Comparison of ENCODE assay signal across 17 cellular contexts in the genomic region with DNA sequence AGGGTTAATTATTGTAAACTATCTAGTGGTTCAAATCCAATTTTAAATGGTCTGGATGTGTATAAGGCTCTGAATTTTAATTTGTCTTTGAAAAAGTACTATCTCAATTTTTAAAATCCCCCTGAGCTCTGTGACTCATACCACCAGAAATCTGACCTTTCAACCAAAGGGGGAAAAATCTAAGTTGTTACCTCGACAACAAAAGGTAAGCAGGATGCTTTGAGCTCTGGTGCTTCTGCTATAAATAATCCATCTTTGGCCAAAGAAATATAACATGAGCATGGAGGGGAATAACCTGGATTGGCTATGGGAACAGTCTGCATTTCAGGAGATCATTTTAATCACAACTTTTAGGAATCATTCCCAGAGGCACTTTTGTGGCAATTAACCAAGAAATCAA.
A peak's percentile ranks its signal among the peaks of the same experiment; 100 is the strongest.
DNase-seq lines count a peak whose midpoint lies in the region; FAIRE-seq and TF ChIP-seq lines count a peak whose summit lies in the region.
"Had no signal": no experiment of that assay in that cellular context is flagged by ENCODE, and none has a peak within 500 bp of the region (broad histone marks: within the 10 kb centered on the region; RNA-seq: fewer than 3 reads in every experiment).

No MANE protein-coding gene starts in this region.

- peaks cover 10% of the 10 kb centered on the region for H3K27me3 Mint-ChIP-seq in T-helper 2 cell treated with Interferon-gamma antibody and Interleukin-4, amounts not matched to agents 5 μg/mL and 100 μg/mL, for 36 hours (ENCODE audit: low read depth)

- no TSS peak for BruUV-seq in endothelial cell of umbilical vein (replicated peaks; lab: Mats Ljungman, UMichigan)

- POLR2A ChIA-PET in endothelial cell of umbilical vein (lab: Charles Lee), result no interaction called here

- no peak for TF ChIP-seq CTCF in endothelial cell of umbilical vein (IDR thresholded peaks at IDR 0.05; ENCODE audit: extremely low read depth in 1 of 2, insufficient read depth in 1 of 2, low read depth in 1 of 2, low read length in 2 of 2)

- no peak overlapping the region for H3K27ac Mint-ChIP-seq in T-helper 2 cell treated with Interferon-gamma antibody and Interleukin-4, amounts not matched to agents 5 μg/mL and 100 μg/mL, for 36 hours
- H3K27ac Mint-ChIP-seq: naive thymus-derived CD8-positive, alpha-beta T cell; progenitor cell of endocrine pancreas; stimulated activated effector memory CD8-positive, alpha-beta T cell treated with anti-CD3 and anti-CD28 coated beads, Interleukin-12 subunit alpha, Interleukin-12 subunit beta, amount 100 ng/mL, for 72 hours had no signal

- no peak overlapping the region for H3K27ac ChIP-seq in endothelial cell of umbilical vein (ENCODE audit: insufficient read depth, low read depth, low read length)
- H3K27ac ChIP-seq: ascending aorta, C4-2B, SJCRH30 had no signal

- CTCF ChIA-PET in endothelial cell of umbilical vein (lab: Charles Lee), result no interaction called here

- H3K9ac ChIP-seq in endothelial cell of umbilical vein (replicated peaks; ENCODE audit: extremely low read depth, insufficient read depth, low read length), result no peak overlapping the region

- no peaks in the 10 kb centered on the region for H4K20me1 ChIP-seq in endothelial cell of umbilical vein (replicated peaks; ENCODE audit: control insufficient read depth, extremely low read depth, insufficient read depth, low read length)

- no peak overlapping the region for H2AFZ ChIP-seq in endothelial cell of umbilical vein (ENCODE audit: low read depth, low read length)

- no peak overlapping the region for H3K4me2 ChIP-seq in endothelial cell of umbilical vein (ENCODE audit: insufficient read depth, low read length)

- H3K4me1 ChIP-seq in endothelial cell of umbilical vein (ENCODE audit: control insufficient read depth, extremely low read depth, insufficient read depth, low read length), result no peaks in the 10 kb centered on the region
- H3K4me1 ChIP-seq: ascending aorta, heart right ventricle, SJCRH30 had no signal

- FAIRE-seq in endothelial cell of umbilical vein (lab: Jason Lieb, UNC), result no peak
- FAIRE-seq in GM19239 (lab: Jason Lieb, UNC), result no peak

- H3K4me1 Mint-ChIP-seq in T-helper 2 cell treated with Interferon-gamma antibody and Interleukin-4, amounts not matched to agents 5 μg/mL and 100 μg/mL, for 36 hours (ENCODE audit: low read depth), result no peaks in the 10 kb centered on the region
- H3K4me1 Mint-ChIP-seq: stimulated activated effector memory CD8-positive, alpha-beta T cell treated with anti-CD3 and anti-CD28 coated beads, Interleukin-12 subunit alpha, Interleukin-12 subunit beta, amount 100 ng/mL, for 72 hours had no signal

- TF ChIP-seq POLR2A in endothelial cell of umbilical vein (IDR thresholded peaks at IDR 0.05; ENCODE audit: low read depth, low read length), result no peak

- no peaks in the 10 kb centered on the region for H3K36me3 ChIP-seq in endothelial cell of umbilical vein (ENCODE audit: control insufficient read depth in 2 of 2, extremely low read depth in 1 of 2, insufficient read depth in 2 of 2, low read length in 2 of 2)
- H3K36me3 ChIP-seq: ascending aorta, heart right ventricle, SJCRH30 had no signal

- H3K4me3 Mint-ChIP-seq in T-helper 2 cell treated with Interferon-gamma antibody and Interleukin-4, amounts not matched to agents 5 μg/mL and 100 μg/mL, for 36 hours, result no peak overlapping the region
- H3K4me3 Mint-ChIP-seq: naive thymus-derived CD8-positive, alpha-beta T cell; stimulated activated effector memory CD8-positive, alpha-beta T cell treated with anti-CD3 and anti-CD28 coated beads, Interleukin-12 subunit alpha, Interleukin-12 subunit beta, amount 100 ng/mL, for 72 hours had no signal

- H3K36me3 Mint-ChIP-seq in T-helper 2 cell treated with Interferon-gamma antibody and Interleukin-4, amounts not matched to agents 5 μg/mL and 100 μg/mL, for 36 hours (ENCODE audit: low read depth), result no peaks in the 10 kb centered on the region
- H3K36me3 Mint-ChIP-seq: naive thymus-derived CD8-positive, alpha-beta T cell; stimulated activated effector memory CD8-positive, alpha-beta T cell treated with anti-CD3 and anti-CD28 coated beads, Interleukin-12 subunit alpha, Interleukin-12 subunit beta, amount 100 ng/mL, for 72 hours had no signal

- dilution Hi-C loops in endothelial cell of umbilical vein (cut with MboI; ENCODE audit: extremely low pct_ligation_motif_present, low sequenced_read_pairs), result no loop called here

- no peaks in the 10 kb centered on the region for H3K79me2 ChIP-seq in endothelial cell of umbilical vein (ENCODE audit: control insufficient read depth, insufficient read depth, low read length)

- no peaks in the 10 kb centered on the region for H3K9me3 Mint-ChIP-seq in T-helper 2 cell treated with Interferon-gamma antibody and Interleukin-4, amounts not matched to agents 5 μg/mL and 100 μg/mL, for 36 hours
- H3K9me3 Mint-ChIP-seq: naive thymus-derived CD8-positive, alpha-beta T cell; stimulated activated effector memory CD8-positive, alpha-beta T cell treated with anti-CD3 and anti-CD28 coated beads, Interleukin-12 subunit alpha, Interleukin-12 subunit beta, amount 100 ng/mL, for 72 hours had no signal

- H3K9me3 ChIP-seq in endothelial cell of umbilical vein (replicated peaks; ENCODE audit: control insufficient read depth, insufficient read depth, low read length), result no peaks in the 10 kb centered on the region
- H3K9me3 ChIP-seq: ascending aorta, heart right ventricle, SJCRH30 had no signal

- no peaks in the 10 kb centered on the region for H3K27me3 ChIP-seq in endothelial cell of umbilical vein (ENCODE audit: control insufficient read depth in 2 of 2, insufficient read depth in 2 of 2, low read length in 2 of 2)
- H3K27me3 ChIP-seq: ascending aorta, heart right ventricle had no signal

- DNase-seq in ELR (ENCODE audit: low read depth) (peak; percentile 69), M059J (ENCODE audit: low read depth) (peak; percentile 85), endothelial cell of umbilical vein (ENCODE audit: low read depth, low spot score) (no peak), renal cortical epithelial cell (ENCODE audit: low read depth) (peak; percentile 48), GM19239 (ENCODE audit: insufficient read length, low spot score) (no peak), SK-N-DZ (ENCODE audit: low spot score) (no peak)
- DNase-seq in T-helper 2 cell treated with Interferon-gamma antibody and Interleukin-4, amounts not matched to agents 5 μg/mL and 100 μg/mL, for 36 hours (ENCODE audit: low spot score), result no peak
- DNase-seq: activated effector memory CD4-positive, alpha-beta T cell treated with Interleukin-2 at 50 U/mL for 16 hours; heart right ventricle; naive thymus-derived CD8-positive, alpha-beta T cell; NCI-H2029 treated with DMSO at 0.1 percent for 48 hours; NCI-H524; SJCRH30 had no signal

- no peaks in the 10 kb centered on the region for H3K9me1 ChIP-seq in endothelial cell of umbilical vein (replicated peaks; ENCODE audit: control insufficient read depth, extremely low read depth, insufficient read depth, low read length)

- intact Hi-C loops in endothelial cell of umbilical vein (cut with micrococcal nuclease), result no loop called here

- H3K4me3 ChIP-seq in endothelial cell of umbilical vein (replicated peaks in 1 of 3; ENCODE audit: insufficient read depth in 1 of 3, low read depth in 1 of 3, low read length in 3 of 3), result no peak overlapping the region
- H3K4me3 ChIP-seq: ascending aorta, heart right ventricle, SJCRH30 had no signal

TF ChIP-seq in endothelial cell of umbilical vein, 7 proteins besides CTCF, POLR2A, EP300 and RAD21:
- TF ChIP-seq, protein P1, sequence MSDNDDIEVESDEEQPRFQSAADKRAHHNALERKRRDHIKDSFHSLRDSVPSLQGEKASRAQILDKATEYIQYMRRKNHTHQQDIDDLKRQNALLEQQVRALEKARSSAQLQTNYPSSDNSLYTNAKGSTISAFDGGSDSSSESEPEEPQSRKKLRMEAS (IDR thresholded peaks at IDR 0.05; ENCODE audit: insufficient read depth, insufficient read length), result no peak
- no peak for TF ChIP-seq GATA2 (IDR thresholded peaks at IDR 0.05; ENCODE audit: insufficient read depth, insufficient read length, low read depth, low read length)
- no peak for TF ChIP-seq FOS (IDR thresholded peaks at IDR 0.05; ENCODE audit: borderline replicate concordance, insufficient read depth, low read length)
- TF ChIP-seq POLR2AphosphoS5 (IDR thresholded peaks at IDR 0.05; ENCODE audit: insufficient read depth, low read depth, low read length), result no peak
- TF ChIP-seq JUN (IDR thresholded peaks at IDR 0.05; ENCODE audit: borderline replicate concordance, insufficient read depth, insufficient read length, low read depth), result peak; percentile 29
- no peak for TF ChIP-seq MYC (IDR thresholded peaks at IDR 0.05; ENCODE audit: low read depth, low read length)
TF ChIP-seq in endothelial cell of umbilical vein: peak in this region for 1.

Comparison
In these comparisons a context has a peak if more than half of its experiments do, and no peak if none do; other contexts are left out.
1. DNase-seq: peak in ELR (single experiment), M059J (single experiment) and renal cortical epithelial cell (single experiment); none in endothelial cell of umbilical vein (single experiment), GM19239 (single experiment), SK-N-DZ (single experiment) and T-helper 2 cell treated with Interferon-gamma antibody and Interleukin-4, amounts not matched to agents 5 μg/mL and 100 μg/mL, for 36 hours (single experiment).